In genomic region chr13:100443278-100443997, GRCh38 we compare ENCODE assay signal across 1 cellular context.
TF ChIP-seq lines count a peak whose summit lies in the region.

No MANE protein-coding gene starts in this region.

TF ChIP-seq in A549, 52 proteins besides CTCF, POLR2A, EP300 and RAD21 (continued from another document):
- no peak for TF ChIP-seq ESRRA (IDR thresholded peaks at IDR 0.05; ENCODE audit: borderline replicate concordance, low read length)
- no peak for TF ChIP-seq EHF (CRISPR knock-in tag; IDR thresholded peaks at IDR 0.05)
- no peak for TF ChIP-seq NFE2L2 (conservative IDR thresholded peaks at IDR 0.05; ENCODE audit: low read length)
- TF ChIP-seq HES2 (IDR thresholded peaks at IDR 0.05), result no peak
- no peak for TF ChIP-seq NR3C1 (IDR thresholded peaks at IDR 0.05)
- TF ChIP-seq CHD2 (IDR thresholded peaks at IDR 0.05; ENCODE audit: low read length, partially characterized antibody), result no peak
TF ChIP-seq in A549: peak in this region for 0.
